In genomic region chr7:47763063-47763974, GRCh38 we compare ENCODE assay signal across 8 cellular contexts.
DNase-seq lines count a peak whose midpoint lies in the region; TF ChIP-seq lines count a peak whose summit lies in the region.

No MANE protein-coding gene starts in this region.

- peak overlapping the region; percentile 93 for H3K27ac Mint-ChIP-seq in MCF 10A (ENCODE audit: low read depth, unreplicated experiment)

- TF ChIP-seq POLR2A in sigmoid colon (IDR thresholded peaks at IDR 0.05) = no peak

- BruUV-seq in MCF 10A (replicated peaks; lab: Mats Ljungman, UMichigan) = TSS peak; percentile 52

- CTCF ChIA-PET in MCF 10A (lab: Yijun Ruan, JAX) = interaction anchor here (0.5 to 1.3 kb wide), 7 partner anchors 9 to 128 kb away, joined by 3 to 6 read pairs (median 4); no protein-coding TSS in a partner anchor

- H3K36me3 Mint-ChIP-seq in MCF 10A (ENCODE audit: insufficient read depth, unreplicated experiment) = no peaks in the 10 kb centered on the region

- H3K27me3 ChIP-seq in osteoblast (ENCODE audit: insufficient read depth, low read length) (no peaks in the 10 kb centered on the region), sigmoid colon (no peaks in the 10 kb centered on the region)

- no peaks in the 10 kb centered on the region for H3K9me3 Mint-ChIP-seq in MCF 10A (ENCODE audit: unreplicated experiment)

- H3K79me2 ChIP-seq in osteoblast (ENCODE audit: insufficient read depth, low read length) = no peaks in the 10 kb centered on the region

- H3K4me3 Mint-ChIP-seq in MCF 10A (ENCODE audit: unreplicated experiment) = peak overlapping the region; percentile 44

- peak overlapping the region; percentile 69 for H3K4me2 ChIP-seq in osteoblast (ENCODE audit: insufficient read depth, low read length)

- H3K9me3 ChIP-seq in osteoblast (ENCODE audit: low read depth, low read length) (no peaks in the 10 kb centered on the region), sigmoid colon (no peaks in the 10 kb centered on the region)

- peak overlapping the region; percentile 97 for H3K27ac ChIP-seq in osteoblast (ENCODE audit: low read depth, low read length)
- peak overlapping the region in 2 of 4 donors; percentile 7 to 10 for H3K27ac ChIP-seq in sigmoid colon

- POLR2A ChIA-PET in MCF 10A (lab: Yijun Ruan, JAX) = interaction anchor here (0.5 to 5.8 kb wide), 13 partner anchors 10 to 315 kb away, joined by 3 to 85 read pairs (median 4); no protein-coding TSS in a partner anchor

- H2AFZ ChIP-seq in osteoblast (ENCODE audit: low read length) = peak overlapping the region; percentile 80

- peak overlapping the region; percentile 34 for H3K4me3 ChIP-seq in osteoblast (ENCODE audit: insufficient read depth, low read length)
- H3K4me3 ChIP-seq in sigmoid colon = no peak overlapping the region

- intact Hi-C loops in MCF 10A (cut with micrococcal nuclease) = no loop called here
- intact Hi-C loops in sigmoid colon (cut with DNase I) = no loop called here

- 12 to 51% methylated on average over 9 of the region's 9 CpGs for WGBS in sigmoid colon, 2 donors

- DNase-seq in EH (ENCODE audit: low read depth) (peak; percentile 95), NCI-H1694 (lab: John Stamatoyannopoulos, UW) (peak; percentile 68), MCF 10A (ENCODE audit: unreplicated experiment) (peak; percentile 58), osteoblast (ENCODE audit: insufficient read length, low spot score, missing footprints) (peak; percentile 75), GM20000 (ENCODE audit: low spot score) (no peak), sigmoid colon (no peak)
- DNase-seq in activated CD8-positive, alpha-beta memory T cell treated with anti-CD3 and anti-CD28 coated beads, Interleukin-2, amount 50 U/mL, for 48 hours = no peak
- DNase-seq in effector CD8-positive, alpha-beta T cell (lab: John Stamatoyannopoulos, UW) = no peak

- H3K4me1 ChIP-seq in osteoblast (ENCODE audit: insufficient read depth, low read length) (peaks cover 28% of the 10 kb centered on the region), sigmoid colon (peaks cover 0 to 21% (median 16%) of the 10 kb centered on the region in 4 donors)

- TF ChIP-seq CTCF in MCF 10A (IDR thresholded peaks at IDR 0.05; ENCODE audit: unreplicated experiment) (no peak), osteoblast (IDR thresholded peaks at IDR 0.05; ENCODE audit: extremely low read depth, low read depth, low read length) (no peak), GM20000 (IDR thresholded peaks at IDR 0.05; ENCODE audit: extremely low read depth, missing control alignments) (no peak), sigmoid colon (IDR thresholded peaks at IDR 0.05) (no peak)

- TF ChIP-seq EP300 in sigmoid colon (IDR thresholded peaks at IDR 0.05) = no peak

- H3K36me3 ChIP-seq in osteoblast (ENCODE audit: insufficient read depth, low read length) (no peaks in the 10 kb centered on the region), sigmoid colon (no peaks in the 10 kb centered on the region)

- H3K4me1 Mint-ChIP-seq in MCF 10A (ENCODE audit: insufficient read depth, unreplicated experiment) = peaks cover 34% of the 10 kb centered on the region

- no peaks in the 10 kb centered on the region for H3K27me3 Mint-ChIP-seq in MCF 10A (ENCODE audit: insufficient read depth, unreplicated experiment)

- no peaks in the 10 kb centered on the region for H4K20me1 ChIP-seq in osteoblast (ENCODE audit: insufficient read depth, low read length)

Comparison
In these comparisons a context has a peak if more than half of its experiments do, and no peak if none do; other contexts are left out.
1. DNase-seq: peak in EH (single experiment), NCI-H1694 (single experiment), MCF 10A (single experiment) and osteoblast (single experiment); none in activated CD8-positive, alpha-beta memory T cell treated with anti-CD3 and anti-CD28 coated beads, Interleukin-2, amount 50 U/mL, for 48 hours (single experiment), effector CD8-positive, alpha-beta T cell (single experiment), GM20000 (single experiment) and sigmoid colon (single experiment).